Comparison of ENCODE assay signal across 21 cellular contexts in genomic region chr1:231998791-231999190, GRCh38.
A peak's percentile ranks its signal among the peaks of the same experiment; 100 is the strongest.
DNase-seq lines count a peak whose midpoint lies in the region; ATAC-seq, FAIRE-seq and TF ChIP-seq lines count a peak whose summit lies in the region.
"Had no signal": no experiment of that assay in that cellular context is flagged by ENCODE, and none has a peak within 500 bp of the region (broad histone marks: within the 10 kb centered on the region; RNA-seq: fewer than 3 reads in every experiment).

No MANE protein-coding gene starts in this region.

- no peak overlapping the region for H2BK120ac ChIP-seq in IMR-90 (ENCODE audit: low read depth, low read length)

- no peaks in the 10 kb centered on the region for H3K4me1 ChIP-seq in A549
- no peaks in the 10 kb centered on the region for H3K4me1 ChIP-seq in IMR-90 (ENCODE audit: control insufficient read depth, insufficient read depth, low read length)
- no peaks in the 10 kb centered on the region for H3K4me1 ChIP-seq in K562 (replicated peaks in 1 of 2; ENCODE audit: control insufficient read depth in 2 of 2, insufficient read depth in 2 of 2, low read length in 2 of 2)
- H3K4me1 ChIP-seq: BLaER1 treated with 17β-estradiol and CSF1 and Interleukin-3, amounts not matched to agents 10 nM and 100 nM; Caco-2 had no signal

- no peak overlapping the region for H2AK5ac ChIP-seq in IMR-90 (ENCODE audit: low read depth, low read length)

- no peak overlapping the region for H2AK9ac ChIP-seq in IMR-90 (replicated peaks; ENCODE audit: low read depth, low read length, poor library complexity)

- H4K5ac ChIP-seq in IMR-90 (ENCODE audit: low read depth, low read length), result no peak overlapping the region

- H3K18ac ChIP-seq in IMR-90 (ENCODE audit: low read depth, low read length), result no peak overlapping the region

- H2BK20ac ChIP-seq in IMR-90 (ENCODE audit: low read depth, low read length), result no peak overlapping the region

- no peak overlapping the region for H3K27ac ChIP-seq in A549
- H3K27ac ChIP-seq in IMR-90 (ENCODE audit: insufficient read depth, low read length), result no peak overlapping the region
- no peak overlapping the region for H3K27ac ChIP-seq in K562 (ENCODE audit: extremely low read depth, low read depth, low read length)
- H3K27ac ChIP-seq: BLaER1 treated with 17β-estradiol and CSF1 and Interleukin-3, amounts not matched to agents 10 nM and 100 nM; C4-2B had no signal

- H3K56ac ChIP-seq in IMR-90 (ENCODE audit: extremely low read depth, insufficient read depth, low read length), result no peak overlapping the region

- no peak overlapping the region for H3K23ac ChIP-seq in IMR-90 (ENCODE audit: low read depth, low read length)

- BruUV-seq in IMR-90 (replicated peaks; lab: Mats Ljungman, UMichigan) (no TSS peak), K562 (replicated peaks; lab: Mats Ljungman, UMichigan) (no TSS peak)

- no peak overlapping the region for H3K4me2 ChIP-seq in A549
- no peak overlapping the region for H3K4me2 ChIP-seq in IMR-90 (ENCODE audit: low read depth, low read length)
- H3K4me2 ChIP-seq in K562 (ENCODE audit: insufficient read depth, low read length), result no peak overlapping the region
- H3K4me2 ChIP-seq: BLaER1 treated with 17β-estradiol and CSF1 and Interleukin-3, amounts not matched to agents 10 nM and 100 nM had no signal

- dilution Hi-C loops in IMR-90 (cut with HindIII; ENCODE audit: low sequenced_read_pairs, unreplicated experiment), result no loop called here

- no peak for FAIRE-seq in A549 (lab: Jason Lieb, UNC)
- FAIRE-seq in K562 (lab: Jason Lieb, UNC), result no peak
- FAIRE-seq: A204.1, G401.6, GM12878, GM12892, GM18507, GM19239 had no signal

- H3K14ac ChIP-seq in IMR-90 (replicated peaks; ENCODE audit: low read depth, low read length), result no peak overlapping the region

- no peaks in the 10 kb centered on the region for H3K79me2 ChIP-seq in K562 (ENCODE audit: control insufficient read depth, insufficient read depth, low read length)

- intact Hi-C loops in IMR-90 (cut with micrococcal nuclease) (no loop called here), K562 (cut with micrococcal nuclease) (no loop called here)

- H2AFZ ChIP-seq in IMR-90 (replicated peaks; ENCODE audit: low read length, poor library complexity), result no peak overlapping the region
- no peak overlapping the region for H2AFZ ChIP-seq in K562 (ENCODE audit: low read depth, low read length)

- ATAC-seq in A549, result no peak
- ATAC-seq in IMR-90 (ENCODE audit: low read depth), result no peak
- ATAC-seq in K562, result no peak
- ATAC-seq: CD8-positive, alpha-beta T cell; GM12878 had no signal

- 86% methylated on average over 2 of the region's 2 CpGs for WGBS in A549 (ENCODE audit: missing lambda C conversion rate)
- no CpG with 5 or more reads among the region's 2 CpGs for WGBS in IMR-90 (ENCODE audit: extremely low coverage in 2 of 2, insufficient read length in 1 of 2), 2 experiments
- WGBS in K562 (ENCODE audit: insufficient coverage, low coverage, missing lambda C conversion rate), result 5% methylated on average over 2 of the region's 2 CpGs

- H3K4me3 ChIP-seq in A549 (no peak overlapping the region), IMR-90 (ENCODE audit: insufficient read depth, low read depth, low read length) (no peak overlapping the region), K562 (no peak overlapping the region)
- H3K4me3 ChIP-seq: BLaER1 treated with 17β-estradiol and CSF1 and Interleukin-3, amounts not matched to agents 10 nM and 100 nM; GM12878 had no signal

- no peak overlapping the region for H3K9ac ChIP-seq in IMR-90 (ENCODE audit: low read depth, low read length)
- H3K9ac ChIP-seq in K562 (ENCODE audit: insufficient read depth in 1 of 2, low read depth in 2 of 2, low read length in 2 of 2), result no peak overlapping the region
- H3K9ac ChIP-seq: BLaER1 treated with 17β-estradiol and CSF1 and Interleukin-3, amounts not matched to agents 10 nM and 100 nM had no signal

- no peak for TF ChIP-seq POLR2A in A549 (IDR thresholded peaks at IDR 0.05; ENCODE audit: low read length)
- TF ChIP-seq POLR2A in IMR-90 (IDR thresholded peaks at IDR 0.05; ENCODE audit: low read depth, low read length), result no peak
- TF ChIP-seq POLR2A in K562 (conservative IDR thresholded peaks at IDR 0.05), result no peak

- H4K8ac ChIP-seq in IMR-90 (ENCODE audit: low read depth in 2 of 2, low read length in 2 of 2), result no peak overlapping the region

- TF ChIP-seq EP300 in A549 (IDR thresholded peaks at IDR 0.05) (no peak), K562 (IDR thresholded peaks at IDR 0.05; ENCODE audit: low read length) (no peak)

- TF ChIP-seq RAD21 in A549 (conservative IDR thresholded peaks at IDR 0.05 in 1 of 2, IDR thresholded peaks at IDR 0.05 in 1 of 2) (no peak), IMR-90 (IDR thresholded peaks at IDR 0.05; ENCODE audit: low read length) (no peak), K562 (CRISPR knock-in tag; conservative IDR thresholded peaks at IDR 0.05 in 1 of 2, IDR thresholded peaks at IDR 0.05 in 1 of 2) (no peak)

- no peaks in the 10 kb centered on the region for H4K20me1 ChIP-seq in IMR-90 (ENCODE audit: insufficient read depth, low read length)
- H4K20me1 ChIP-seq in K562 (replicated peaks; ENCODE audit: control insufficient read depth, insufficient read depth, low read length), result no peaks in the 10 kb centered on the region
- H4K20me1 ChIP-seq: BLaER1 treated with 17β-estradiol and CSF1 and Interleukin-3, amounts not matched to agents 10 nM and 100 nM had no signal

- no peak overlapping the region for H2BK5ac ChIP-seq in IMR-90 (ENCODE audit: low read depth, low read length, poor library complexity, severe bottlenecking)

- no peaks in the 10 kb centered on the region for H3K9me3 ChIP-seq in A549
- no peaks in the 10 kb centered on the region for H3K9me3 ChIP-seq in IMR-90 (ENCODE audit: control insufficient read depth, insufficient read depth, low read length)
- no peaks in the 10 kb centered on the region; the same call in 1 of the 2 replicates for H3K9me3 ChIP-seq in K562 (replicated peaks; ENCODE audit: control insufficient read depth, insufficient read depth, low read depth, low read length)
- H3K9me3 ChIP-seq: BLaER1 treated with 17β-estradiol and CSF1 and Interleukin-3, amounts not matched to agents 10 nM and 100 nM; Caco-2 had no signal

- H3K27me3 ChIP-seq in IMR-90 (ENCODE audit: control insufficient read depth, insufficient read depth, low read length) (no peaks in the 10 kb centered on the region), K562 (ENCODE audit: control insufficient read depth in 2 of 2, insufficient read depth in 2 of 2, low read length in 2 of 2) (no peaks in the 10 kb centered on the region)
- H3K27me3 ChIP-seq: BLaER1 treated with 17β-estradiol and CSF1 and Interleukin-3, amounts not matched to agents 10 nM and 100 nM had no signal

- H4K91ac ChIP-seq in IMR-90 (ENCODE audit: insufficient read depth, low read depth, low read length), result no peak overlapping the region

- H3K4ac ChIP-seq in IMR-90 (ENCODE audit: low read depth, low read length), result no peak overlapping the region

- H3K9me1 ChIP-seq in IMR-90 (ENCODE audit: insufficient read depth, low read length) (no peaks in the 10 kb centered on the region), K562 (ENCODE audit: control insufficient read depth, insufficient read depth, low read length) (no peaks in the 10 kb centered on the region)

- POLR2A ChIA-PET in A549 (lab: Yijun Ruan, JAX), result no interaction called here
- POLR2A ChIA-PET in IMR-90 (lab: Charles Lee; ENCODE audit: unreplicated experiment), result no interaction called here
- POLR2A ChIA-PET in K562 (lab: Yijun Ruan, JAX), result interaction anchor here (0.6 kb wide), 1 partner anchor 401 kb away, joined by 3 read pairs; no protein-coding TSS in a partner anchor

- H3K36me3 ChIP-seq in IMR-90 (ENCODE audit: control insufficient read depth, insufficient read depth, low read length) (no peaks in the 10 kb centered on the region), K562 (ENCODE audit: control insufficient read depth, insufficient read depth, low read length) (no peaks in the 10 kb centered on the region)

- DNase-seq in A549 (ENCODE audit: low read depth in 1 of 2, low spot score in 1 of 2) (no peak), IMR-90 (no peak), K562 (ENCODE audit: extremely low read depth in 1 of 4, low spot score in 3 of 4) (no peak), Kasumi-1 (lab: John Stamatoyannopoulos, UW) (no peak), GM10266 (ENCODE audit: extremely low spot score) (no peak)
- DNase-seq: 8988T; AML-193; Caco-2; Calu3; CD4-positive, alpha-beta T cell; CD8-positive, alpha-beta T cell; DMS79 treated with DMSO at 0.1 percent for 48 hours; GF-D8 had no signal

- TF ChIP-seq CTCF in A549 (IDR thresholded peaks at IDR 0.05) (no peak), IMR-90 (conservative IDR thresholded peaks at IDR 0.05; ENCODE audit: low read depth, low read length) (no peak), K562 (IDR thresholded peaks at IDR 0.05 in 2 of 3, conservative IDR thresholded peaks at IDR 0.05 in 1 of 3; ENCODE audit: insufficient read depth in 2 of 3, low read depth in 1 of 3, low read length in 3 of 3) (no peak), GM10266 (IDR thresholded peaks at IDR 0.05; ENCODE audit: control insufficient read depth, insufficient read depth, low read depth, missing control alignments) (no peak)

- in situ Hi-C loops in IMR-90 (cut with MboI; ENCODE audit: low sequenced_read_pairs) (no loop called here), K562 (cut with MboI) (no loop called here)

- no peak overlapping the region for H2BK15ac ChIP-seq in IMR-90 (ENCODE audit: low read depth, low read length)

- CTCF ChIA-PET in A549 (lab: Yijun Ruan, JAX), result no interaction called here
- CTCF ChIA-PET in IMR-90 (lab: Yijun Ruan, JAX), result no interaction called here
- CTCF ChIA-PET in K562 (lab: Yijun Ruan, JAX; ENCODE audit: low intra/inter-chr PET ratio), result no interaction called here

- no peaks in the 10 kb centered on the region for H3K79me1 ChIP-seq in IMR-90 (ENCODE audit: low read depth in 1 of 2, low read length in 2 of 2)

TF ChIP-seq in A549, 52 proteins besides CTCF, POLR2A, EP300 and RAD21:
- no peak for TF ChIP-seq CHD4 (IDR thresholded peaks at IDR 0.05; ENCODE audit: borderline replicate concordance)
- peak; percentile 73 for TF ChIP-seq MAFK (IDR thresholded peaks at IDR 0.05; ENCODE audit: partially characterized antibody)

TF ChIP-seq in IMR-90, 13 proteins besides CTCF, POLR2A, EP300 and RAD21 (continues in another document):
- TF ChIP-seq MAZ (IDR thresholded peaks at IDR 0.05; ENCODE audit: borderline replicate concordance, low read depth, low read length) (no peak), RFX5 (IDR thresholded peaks at IDR 0.05; ENCODE audit: low read depth, low read length) (no peak), MXI1 (IDR thresholded peaks at IDR 0.05; ENCODE audit: borderline replicate concordance, low read depth, low read length) (no peak), MAFK (IDR thresholded peaks at IDR 0.05; ENCODE audit: low read depth, low read length) (peak; percentile 54; the same call in 1 of the 2 replicates)

Comparison
In these comparisons a context has a peak if more than half of its experiments do, and no peak if none do; other contexts are left out.
1. Of the 35 proteins assayed by ChIP-seq in both K562 and A549: peak only in K562: none; only in A549: none; in both: MAFK; in neither: 34.